2 cellular contexts compared by ENCODE assay signal in the genomic region with DNA sequence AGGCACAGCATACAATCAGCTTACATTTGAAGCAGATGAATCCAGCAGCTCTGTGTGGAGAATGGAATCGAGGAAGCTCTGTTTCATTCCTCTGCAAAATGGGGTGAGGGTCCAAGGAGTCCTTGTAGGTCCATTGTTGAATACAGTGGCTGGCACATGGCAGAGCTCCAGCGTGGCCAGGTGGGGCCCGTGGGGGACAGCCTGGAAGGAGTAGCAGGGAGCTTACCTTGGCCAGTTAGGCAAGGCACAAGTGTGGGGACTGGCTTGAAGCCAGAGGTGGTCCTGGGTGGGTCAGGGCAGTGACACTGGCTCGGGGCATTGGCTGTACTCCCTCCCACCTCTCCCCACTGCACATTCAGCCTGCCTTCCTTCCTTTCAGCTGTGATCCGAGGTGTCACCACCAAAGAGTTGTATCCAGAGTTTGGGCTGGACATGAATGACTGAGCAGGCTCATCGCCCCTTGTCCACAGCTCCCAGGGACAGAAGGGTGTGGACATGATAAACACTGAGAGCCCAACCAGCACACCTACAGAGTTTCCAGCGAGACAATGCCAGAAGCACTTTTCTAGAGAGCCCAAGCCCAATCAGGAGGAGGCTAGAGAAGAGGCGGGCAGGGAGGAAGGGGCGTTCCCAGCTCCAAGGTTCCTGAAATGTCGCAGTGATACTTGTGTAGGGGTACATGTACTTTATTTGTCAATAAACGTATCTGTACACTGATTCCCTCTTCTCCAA.
TF ChIP-seq lines count a peak whose summit lies in the region.

No MANE protein-coding gene starts in this region.

TF ChIP-seq in A549, 52 proteins besides CTCF, POLR2A, EP300 and RAD21:
- TF ChIP-seq TFCP2L1 (CRISPR knock-in tag; IDR thresholded peaks at IDR 0.05), result no peak
- TF ChIP-seq KDM1A (IDR thresholded peaks at IDR 0.05; ENCODE audit: low read depth), result no peak
- TF ChIP-seq ZSCAN20 (CRISPR knock-in tag; IDR thresholded peaks at IDR 0.05), result no peak
- no peak for TF ChIP-seq MYC (IDR thresholded peaks at IDR 0.05; ENCODE audit: borderline replicate concordance, low read length)
- no peak for TF ChIP-seq SREBF2 (IDR thresholded peaks at IDR 0.05)
- no peak for TF ChIP-seq FOSB (CRISPR knock-in tag; IDR thresholded peaks at IDR 0.05)
- TF ChIP-seq HEYL (CRISPR knock-in tag; IDR thresholded peaks at IDR 0.05), result no peak
- no peak for TF ChIP-seq HOXA7 (CRISPR knock-in tag; IDR thresholded peaks at IDR 0.05)
- TF ChIP-seq, protein P1, sequence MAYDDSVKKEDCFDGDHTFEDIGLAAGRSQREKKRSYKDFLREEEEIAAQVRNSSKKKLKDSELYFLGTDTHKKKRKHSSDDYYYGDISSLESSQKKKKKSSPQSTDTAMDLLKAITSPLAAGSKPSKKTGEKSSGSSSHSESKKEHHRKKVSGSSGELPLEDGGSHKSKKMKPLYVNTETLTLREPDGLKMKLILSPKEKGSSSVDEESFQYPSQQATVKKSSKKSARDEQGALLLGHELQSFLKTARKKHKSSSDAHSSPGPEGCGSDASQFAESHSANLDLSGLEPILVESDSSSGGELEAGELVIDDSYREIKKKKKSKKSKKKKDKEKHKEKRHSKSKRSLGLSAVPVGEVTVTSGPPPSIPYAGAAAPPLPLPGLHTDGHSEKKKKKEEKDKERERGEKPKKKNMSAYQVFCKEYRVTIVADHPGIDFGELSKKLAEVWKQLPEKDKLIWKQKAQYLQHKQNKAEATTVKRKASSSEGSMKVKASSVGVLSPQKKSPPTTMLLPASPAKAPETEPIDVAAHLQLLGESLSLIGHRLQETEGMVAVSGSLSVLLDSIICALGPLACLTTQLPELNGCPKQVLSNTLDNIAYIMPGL (CRISPR knock-in tag; IDR thresholded peaks at IDR 0.05; ENCODE audit: borderline replicate concordance), result no peak
- TF ChIP-seq CBX8 (IDR thresholded peaks at IDR 0.05), result no peak
- TF ChIP-seq, protein P2, sequence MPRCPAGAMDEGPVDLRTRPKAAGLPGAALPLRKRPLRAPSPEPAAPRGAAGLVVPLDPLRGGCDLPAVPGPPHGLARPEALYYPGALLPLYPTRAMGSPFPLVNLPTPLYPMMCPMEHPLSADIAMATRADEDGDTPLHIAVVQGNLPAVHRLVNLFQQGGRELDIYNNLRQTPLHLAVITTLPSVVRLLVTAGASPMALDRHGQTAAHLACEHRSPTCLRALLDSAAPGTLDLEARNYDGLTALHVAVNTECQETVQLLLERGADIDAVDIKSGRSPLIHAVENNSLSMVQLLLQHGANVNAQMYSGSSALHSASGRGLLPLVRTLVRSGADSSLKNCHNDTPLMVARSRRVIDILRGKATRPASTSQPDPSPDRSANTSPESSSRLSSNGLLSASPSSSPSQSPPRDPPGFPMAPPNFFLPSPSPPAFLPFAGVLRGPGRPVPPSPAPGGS (IDR thresholded peaks at IDR 0.05), result no peak
- TF ChIP-seq, protein P3, sequence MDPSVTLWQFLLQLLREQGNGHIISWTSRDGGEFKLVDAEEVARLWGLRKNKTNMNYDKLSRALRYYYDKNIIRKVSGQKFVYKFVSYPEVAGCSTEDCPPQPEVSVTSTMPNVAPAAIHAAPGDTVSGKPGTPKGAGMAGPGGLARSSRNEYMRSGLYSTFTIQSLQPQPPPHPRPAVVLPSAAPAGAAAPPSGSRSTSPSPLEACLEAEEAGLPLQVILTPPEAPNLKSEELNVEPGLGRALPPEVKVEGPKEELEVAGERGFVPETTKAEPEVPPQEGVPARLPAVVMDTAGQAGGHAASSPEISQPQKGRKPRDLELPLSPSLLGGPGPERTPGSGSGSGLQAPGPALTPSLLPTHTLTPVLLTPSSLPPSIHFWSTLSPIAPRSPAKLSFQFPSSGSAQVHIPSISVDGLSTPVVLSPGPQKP (IDR thresholded peaks at IDR 0.05; ENCODE audit: low read depth, low read length), result no peak
- TF ChIP-seq EHMT2 (IDR thresholded peaks at IDR 0.05; ENCODE audit: low read depth), result no peak
- no peak for TF ChIP-seq BHLHE40 (IDR thresholded peaks at IDR 0.05; ENCODE audit: low read depth, low read length)
- TF ChIP-seq, protein P4, sequence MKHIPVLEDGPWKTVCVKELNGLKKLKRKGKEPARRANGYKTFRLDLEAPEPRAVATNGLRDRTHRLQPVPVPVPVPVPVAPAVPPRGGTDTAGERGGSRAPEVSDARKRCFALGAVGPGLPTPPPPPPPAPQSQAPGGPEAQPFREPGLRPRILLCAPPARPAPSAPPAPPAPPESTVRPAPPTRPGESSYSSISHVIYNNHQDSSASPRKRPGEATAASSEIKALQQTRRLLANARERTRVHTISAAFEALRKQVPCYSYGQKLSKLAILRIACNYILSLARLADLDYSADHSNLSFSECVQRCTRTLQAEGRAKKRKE (CRISPR knock-in tag; IDR thresholded peaks at IDR 0.05; ENCODE audit: low read depth), result no peak
- no peak for TF ChIP-seq FOSL2 (IDR thresholded peaks at IDR 0.05)
- TF ChIP-seq FOSL2 (CRISPR knock-in tag; IDR thresholded peaks at IDR 0.05), result no peak
- no peak for TF ChIP-seq ZC3H11A (IDR thresholded peaks at IDR 0.05)
- TF ChIP-seq RNF2 (IDR thresholded peaks at IDR 0.05; ENCODE audit: borderline replicate concordance, low read depth), result no peak
- no peak for TF ChIP-seq CEBPB (IDR thresholded peaks at IDR 0.05)
TF ChIP-seq in A549: peak in this region for 0.

TF ChIP-seq in HCT116, 20 proteins besides CTCF, POLR2A, EP300 and RAD21:
- TF ChIP-seq SRF (IDR thresholded peaks at IDR 0.05; ENCODE audit: low read depth) (no peak), EGR1 (IDR thresholded peaks at IDR 0.05; ENCODE audit: low read depth) (no peak), SIN3A (IDR thresholded peaks at IDR 0.05; ENCODE audit: low read depth) (no peak), TCF7L2 (IDR thresholded peaks at IDR 0.05; ENCODE audit: borderline replicate concordance, extremely low read depth, insufficient read depth, insufficient read length) (no peak), YY1 (IDR thresholded peaks at IDR 0.05; ENCODE audit: extremely low read depth, insufficient replicate concordance, low read depth, low read length) (no peak), CEBPB (IDR thresholded peaks at IDR 0.05; ENCODE audit: low read depth) (no peak)
- TF ChIP-seq, protein P5, sequence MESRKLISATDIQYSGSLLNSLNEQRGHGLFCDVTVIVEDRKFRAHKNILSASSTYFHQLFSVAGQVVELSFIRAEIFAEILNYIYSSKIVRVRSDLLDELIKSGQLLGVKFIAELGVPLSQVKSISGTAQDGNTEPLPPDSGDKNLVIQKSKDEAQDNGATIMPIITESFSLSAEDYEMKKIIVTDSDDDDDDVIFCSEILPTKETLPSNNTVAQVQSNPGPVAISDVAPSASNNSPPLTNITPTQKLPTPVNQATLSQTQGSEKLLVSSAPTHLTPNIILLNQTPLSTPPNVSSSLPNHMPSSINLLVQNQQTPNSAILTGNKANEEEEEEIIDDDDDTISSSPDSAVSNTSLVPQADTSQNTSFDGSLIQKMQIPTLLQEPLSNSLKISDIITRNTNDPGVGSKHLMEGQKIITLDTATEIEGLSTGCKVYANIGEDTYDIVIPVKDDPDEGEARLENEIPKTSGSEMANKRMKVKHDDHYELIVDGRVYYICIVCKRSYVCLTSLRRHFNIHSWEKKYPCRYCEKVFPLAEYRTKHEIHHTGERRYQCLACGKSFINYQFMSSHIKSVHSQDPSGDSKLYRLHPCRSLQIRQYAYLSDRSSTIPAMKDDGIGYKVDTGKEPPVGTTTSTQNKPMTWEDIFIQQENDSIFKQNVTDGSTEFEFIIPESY (IDR thresholded peaks at IDR 0.05; ENCODE audit: extremely low read depth, insufficient replicate concordance, low read length), result no peak
- TF ChIP-seq, protein P6, sequence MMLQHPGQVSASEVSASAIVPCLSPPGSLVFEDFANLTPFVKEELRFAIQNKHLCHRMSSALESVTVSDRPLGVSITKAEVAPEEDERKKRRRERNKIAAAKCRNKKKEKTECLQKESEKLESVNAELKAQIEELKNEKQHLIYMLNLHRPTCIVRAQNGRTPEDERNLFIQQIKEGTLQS (IDR thresholded peaks at IDR 0.05), result no peak
